9 cellular contexts compared by ENCODE assay signal in genomic region chr2:28134262-28134812, GRCh38.
DNase-seq lines count a peak whose midpoint lies in the region; ATAC-seq and TF ChIP-seq lines count a peak whose summit lies in the region.
"Had no signal": no experiment of that assay in that cellular context is flagged by ENCODE, and none has a peak within 500 bp of the region (broad histone marks: within the 10 kb centered on the region; RNA-seq: fewer than 3 reads in every experiment).

No MANE protein-coding gene starts in this region.

- no peaks in the 10 kb centered on the region for H3K4me1 Mint-ChIP-seq in Calu3 (ENCODE audit: low read depth, unreplicated experiment)
- H3K4me1 Mint-ChIP-seq in naive thymus-derived CD8-positive, alpha-beta T cell, result peaks cover 0 to 34% (median 16%) of the 10 kb centered on the region in 4 donors

- WGBS in mammary epithelial cell (ENCODE audit: low coverage, missing lambda C conversion rate), result 8% methylated on average over 4 of the region's 4 CpGs

- intact Hi-C loops in Calu3 (cut with micrococcal nuclease; ENCODE audit: unreplicated experiment), result no loop called here
- intact Hi-C loops in mammary epithelial cell (cut with micrococcal nuclease), result no loop called here

- ATAC-seq in naive thymus-derived CD8-positive, alpha-beta T cell, result peak in 1 of 2 donors; percentile 46
- ATAC-seq in GM18870 (IDR thresholded peaks at IDR 0.05; ENCODE audit: unreplicated experiment), result no peak

- in situ Hi-C loops in mammary epithelial cell (cut with MboI; ENCODE audit: low sequenced_read_pairs in 2 of 2), result no loop called here

- POLR2A ChIA-PET in naive thymus-derived CD8-positive, alpha-beta T cell (lab: Charles Lee), result no interaction called here

- no peaks in the 10 kb centered on the region for H3K36me3 ChIP-seq in mammary epithelial cell (ENCODE audit: insufficient read depth, low read length)

- H3K27me3 Mint-ChIP-seq in Calu3 (ENCODE audit: unreplicated experiment), result no peaks in the 10 kb centered on the region
- H3K27me3 Mint-ChIP-seq in naive thymus-derived CD8-positive, alpha-beta T cell, result no peaks in the 10 kb centered on the region

- no peak overlapping the region for H3K4me3 ChIP-seq in mammary epithelial cell (replicated peaks in 1 of 3; ENCODE audit: insufficient read depth in 1 of 3, low read depth in 2 of 3, low read length in 3 of 3)

- peak overlapping the region; percentile 66 for H2AFZ ChIP-seq in mammary epithelial cell (ENCODE audit: low read depth, low read length)

- no peaks in the 10 kb centered on the region for H3K9me3 ChIP-seq in mammary epithelial cell (replicated peaks; ENCODE audit: insufficient read depth, low read length)

- no peaks in the 10 kb centered on the region for H3K27me3 ChIP-seq in mammary epithelial cell (ENCODE audit: insufficient read depth, low read length)

- DNase-seq in Calu3 (peak; percentile 41), LoVo (ENCODE audit: low spot score) (peak; percentile 89), mammary epithelial cell (peak; percentile 34), kidney glomerular epithelial cell (lab: John Stamatoyannopoulos, UW) (no peak), C1 segment of cervical spinal cord (lab: John Stamatoyannopoulos, UW) (no peak), GM19240 (ENCODE audit: insufficient read length, low spot score) (no peak)
- peak in 1 of 10 donors; percentile 8 for DNase-seq in naive thymus-derived CD8-positive, alpha-beta T cell
- DNase-seq: NCI-H82 had no signal

- no peaks in the 10 kb centered on the region for H3K79me2 ChIP-seq in mammary epithelial cell (ENCODE audit: insufficient read depth, low read length)

- H3K9ac ChIP-seq in mammary epithelial cell (ENCODE audit: insufficient read depth, low read length), result no peak overlapping the region

- peaks cover 5% of the 10 kb centered on the region for H3K36me3 Mint-ChIP-seq in Calu3 (ENCODE audit: insufficient read depth, unreplicated experiment)
- H3K36me3 Mint-ChIP-seq in naive thymus-derived CD8-positive, alpha-beta T cell, result peaks cover 6 to 35% (median 22%) of the 10 kb centered on the region in 3 donors

- dilution Hi-C loops in mammary epithelial cell (cut with HindIII; ENCODE audit: low sequenced_read_pairs), result no loop called here

- H3K4me3 Mint-ChIP-seq in Calu3 (ENCODE audit: low read depth, unreplicated experiment), result no peak overlapping the region
- H3K4me3 Mint-ChIP-seq in naive thymus-derived CD8-positive, alpha-beta T cell, result no peak overlapping the region

- H3K27ac Mint-ChIP-seq in Calu3 (ENCODE audit: unreplicated experiment), result no peak overlapping the region
- H3K27ac Mint-ChIP-seq in naive thymus-derived CD8-positive, alpha-beta T cell, result peak overlapping the region in 7 of 10 donors; percentile 13 to 70 (median 63)

- H3K4me1 ChIP-seq in mammary epithelial cell (ENCODE audit: insufficient read depth, low read length), result peaks cover 12% of the 10 kb centered on the region

- TF ChIP-seq CTCF in Calu3 (IDR thresholded peaks at IDR 0.05; ENCODE audit: unreplicated experiment), result no peak
- TF ChIP-seq CTCF in mammary epithelial cell (conservative IDR thresholded peaks at IDR 0.05 in 1 of 2, IDR thresholded peaks at IDR 0.05 in 1 of 2; ENCODE audit: extremely low read depth in 1 of 2, insufficient read depth in 1 of 2, low read depth in 1 of 2, low read length in 2 of 2), result no peak

- no peak overlapping the region for H3K27ac ChIP-seq in mammary epithelial cell (ENCODE audit: insufficient read depth, low read depth, low read length)

- H3K9me3 Mint-ChIP-seq in Calu3 (ENCODE audit: low read depth, unreplicated experiment), result no peaks in the 10 kb centered on the region
- H3K9me3 Mint-ChIP-seq in naive thymus-derived CD8-positive, alpha-beta T cell, result no peaks in the 10 kb centered on the region

- CTCF ChIA-PET in Calu3 (lab: Charles Lee), result interaction anchor here (0.7 to 1.2 kb wide), 2 partner anchors 18 to 224 kb away, joined by 3 to 7 read pairs; no protein-coding TSS in a partner anchor
- CTCF ChIA-PET in mammary epithelial cell (lab: Charles Lee; ENCODE audit: low non-redundant PET), result interaction anchor here (0.6 kb wide), 1 partner anchor 10 kb away, joined by 6 read pairs; no protein-coding TSS in a partner anchor

- BruUV-seq in Calu3 (replicated peaks; lab: Mats Ljungman, UMichigan) (no TSS peak), mammary epithelial cell (replicated peaks; lab: Mats Ljungman, UMichigan) (no TSS peak)

- no peaks in the 10 kb centered on the region for H4K20me1 ChIP-seq in mammary epithelial cell (ENCODE audit: insufficient read depth, low read length)

- peak overlapping the region; percentile 39 for H3K4me2 ChIP-seq in mammary epithelial cell (ENCODE audit: insufficient read depth, low read depth, low read length)

Comparison
In these comparisons a context has a peak if more than half of its experiments do, and no peak if none do; other contexts are left out.
1. DNase-seq: peak in Calu3 (single experiment), LoVo (single experiment) and mammary epithelial cell (single experiment); none in kidney glomerular epithelial cell (single experiment), C1 segment of cervical spinal cord (0 of 14) and GM19240 (single experiment).